In genomic region chr7:105581066-105581811, GRCh38 we compare ENCODE assay signal across 8 cellular contexts. TPM values are rescaled to one million over a fixed set of nuclear protein-coding genes. Genes with fewer than 3 reads are reported as not detected.
DNase-seq lines count a peak whose midpoint lies in the region; ATAC-seq and TF ChIP-seq lines count a peak whose summit lies in the region.

A gene with protein sequence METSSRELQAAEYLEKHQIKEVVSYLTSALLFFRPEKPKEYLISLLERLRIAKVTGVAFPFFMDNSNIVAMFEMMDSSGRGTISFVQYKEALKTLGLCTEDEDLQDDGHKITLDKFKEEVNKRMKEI (minus strand): TSS chr7:105581493. CDS start chr7:105581463, 30 bp downstream.

- ATAC-seq in GM21576 (IDR thresholded peaks at IDR 0.05; ENCODE audit: unreplicated experiment), result peak; percentile 63
- ATAC-seq in right lobe of liver, result peak; percentile 70 to 84 (median 73)

- H3K36me3 ChIP-seq in ectodermal cell (ENCODE audit: control insufficient read depth, insufficient read depth, low read length) (no peaks in the 10 kb centered on the region), right lobe of liver (no peaks in the 10 kb centered on the region)

- no peak for TF ChIP-seq CTCF in right lobe of liver (IDR thresholded peaks at IDR 0.05)

- H3K27ac ChIP-seq in ectodermal cell (ENCODE audit: insufficient read depth, low read depth, low read length, poor library complexity, severe bottlenecking), result no peak within 1 kb of the TSS
- H3K27ac ChIP-seq in right lobe of liver, result no peak within 1 kb of the TSS

- H3K9me3 ChIP-seq in ectodermal cell (ENCODE audit: control insufficient read depth, low read length), result no peaks in the 10 kb centered on the region
- no peaks in the 10 kb centered on the region for H3K9me3 ChIP-seq in right lobe of liver

- H3K4me3 ChIP-seq in ectodermal cell (ENCODE audit: insufficient read depth, low read depth, low read length), result peak within 1 kb of the TSS; percentile 33
- peak within 1 kb of the TSS in 1 of 3 donors; percentile 12 for H3K4me3 ChIP-seq in right lobe of liver

- H3K4me1 ChIP-seq in ectodermal cell (ENCODE audit: control insufficient read depth, insufficient read depth, low read length) (no peaks in the 10 kb centered on the region), right lobe of liver (peaks cover 0 to 7% (median 0%) of the 10 kb centered on the region in 4 donors)

- H3K27me3 ChIP-seq in ectodermal cell (ENCODE audit: control insufficient read depth, insufficient read depth, low read length, poor library complexity, severe bottlenecking) (no peaks in the 10 kb centered on the region), right lobe of liver (no peaks in the 10 kb centered on the region)

- WGBS in ectodermal cell, 2 experiments, result 15 to 17% methylated on average over 36 of the region's 36 CpGs
- 31% methylated on average over 17 of the region's 36 CpGs for WGBS in right lobe of liver (ENCODE audit: insufficient coverage, low coverage, low lambda C conversion rate, missing lambda C conversion rate)

- DNase-seq in DMS79 (lab: John Stamatoyannopoulos, UW) (peak; percentile 21), NCI-H1092 treated with DMSO at 0.1 percent for 48 hours (lab: John Stamatoyannopoulos, UW) (peak; percentile 87), right lobe of liver (peak; percentile 56 to 81 (median 58)), T1000 (lab: John Stamatoyannopoulos, UW) (no peak)
- peak; percentile 20 for DNase-seq in activated CD4-positive, alpha-beta T cell treated with anti-CD3 and anti-CD28 coated beads for 4 hours
- DNase-seq in stimulated activated CD4-positive, alpha-beta T cell treated with anti-CD3 and anti-CD28 coated beads, Interleukin-4, amount 100 ng/mL, for 48 hours (ENCODE audit: low read depth in 2 of 2), result peak; percentile 53 to 59

- intact Hi-C loops in right lobe of liver (cut with DNase I), result no loop called here

- TF ChIP-seq POLR2A in right lobe of liver (IDR thresholded peaks at IDR 0.05), result no peak

RNA-seq across cellular contexts. Expression of the gene that starts here (rescaled TPM):
- polyA plus RNA-seq in ectodermal cell (2013, experiment 1 of 4), result 3.2 TPM
- polyA plus RNA-seq in ectodermal cell (2013, experiment 2 of 4), result 3.1 TPM
- 1.5 TPM for polyA plus RNA-seq in ectodermal cell (2013, experiment 3 of 4)
- polyA plus RNA-seq in ectodermal cell (2013, experiment 4 of 4), result 1.9 TPM
- total RNA-seq in right lobe of liver, result not detected

Comparison
In these comparisons a context has a peak if more than half of its experiments do, and no peak if none do; other contexts are left out.
1. Peak in DNase-seq and ATAC-seq in right lobe of liver; RNA of the gene not detected or under 1 TPM.